ENCODE assay signal across 28 cellular contexts in the genomic region with DNA sequence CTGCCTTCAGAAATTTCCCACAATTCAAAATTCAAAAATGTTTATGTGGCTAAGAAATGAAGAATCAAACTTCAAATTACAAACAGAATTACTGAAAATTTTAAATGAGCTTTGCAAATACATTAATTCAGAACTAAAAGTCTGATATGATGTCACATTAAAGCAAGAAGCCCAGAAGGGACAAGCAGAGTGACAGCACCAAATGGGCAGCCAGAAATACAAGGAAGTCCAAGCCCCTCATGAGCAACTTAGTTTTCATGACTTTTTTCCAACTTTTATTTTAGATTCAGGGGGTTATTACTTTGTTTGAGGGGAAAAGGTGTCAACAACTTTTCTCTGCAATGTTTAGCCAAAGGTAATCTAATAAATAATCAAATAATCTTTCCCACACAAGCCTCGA.
"Had no signal": no experiment of that assay in that cellular context is flagged by ENCODE, and none has a peak within 500 bp of the region (broad histone marks: within the 10 kb centered on the region; RNA-seq: fewer than 3 reads in every experiment).

No MANE protein-coding gene starts in this region.

- H3K27me3 Mint-ChIP-seq: activated naive CD8-positive, alpha-beta T cell treated with anti-CD3 and anti-CD28 coated beads, Interleukin-2, amount 10 ng/mL, durations not matched to agents 7 days and 5 days; naive thymus-derived CD4-positive, alpha-beta T cell; stimulated activated naive CD8-positive, alpha-beta T cell treated with anti-CD3 and anti-CD28 coated beads, Interleukin-15, Interleukin-2, amounts not matched to agents 100 ng/mL and 50 ng/mL, for 24 hours had no signal

- H3K36me3 ChIP-seq: pancreas, prostate gland, right atrium auricular region, thoracic aorta, upper lobe of left lung, vagina had no signal

- H3K27me3 ChIP-seq: dorsolateral prefrontal cortex, pancreas, right atrium auricular region, upper lobe of left lung, vagina had no signal

- DNase-seq: activated CD4-positive, alpha-beta T cell treated with anti-CD3 and anti-CD28 coated beads for 4 hours; activated CD4-positive, alpha-beta T cell treated with anti-CD3 and anti-CD28 coated beads, Interleukin-2, amount 50 U/mL, for 4 hours; activated effector memory CD4-positive, alpha-beta T cell treated with Interleukin-2 at 50 U/mL for 16 hours; activated naive CD4-positive, alpha-beta T cell treated with anti-CD3 and anti-CD28 coated beads for 36 hours; activated naive CD8-positive, alpha-beta T cell treated with anti-CD3 and anti-CD28 coated beads, Interleukin-2, amount 10 ng/mL, durations not matched to agents 7 days and 5 days; activated T-cell treated with anti-CD3 and anti-CD28 coated beads for 4 hours; activated T-cell treated with anti-CD3 and anti-CD28 coated beads, Interleukin-2, amount 50 U/mL, for 72 hours; amniotic stem cell; cerebellar nuclear complex; dorsolateral prefrontal cortex; effector memory CD4-positive, alpha-beta T cell; glutamatergic neuron; left cardiac atrium; mammary epithelial cell; naive thymus-derived CD4-positive, alpha-beta T cell; nucleus accumbens; pancreas; stimulated activated CD4-positive, alpha-beta T cell treated with anti-CD3 and anti-CD28 coated beads, Interleukin-12 subunit alpha, Interleukin-12 subunit beta, amount 100 ng/mL, for 4 hours; stimulated activated CD4-positive, alpha-beta T cell treated with anti-CD3 and anti-CD28 coated beads, Interleukin-4, amount 100 ng/mL, for 24 hours; upper lobe of left lung had no signal

- H3K9me3 Mint-ChIP-seq: activated naive CD4-positive, alpha-beta T cell treated with anti-CD3 and anti-CD28 coated beads for 36 hours; activated naive CD8-positive, alpha-beta T cell treated with anti-CD3 and anti-CD28 coated beads, Interleukin-2, amount 10 ng/mL, durations not matched to agents 7 days and 5 days; activated T-cell treated with anti-CD3 and anti-CD28 coated beads, Interleukin-2, amount 50 U/mL, for 72 hours; naive thymus-derived CD4-positive, alpha-beta T cell; neural crest cell; stimulated activated effector memory CD8-positive, alpha-beta T cell treated with anti-CD3 and anti-CD28 coated beads, Interleukin-12 subunit alpha, Interleukin-12 subunit beta, amount 100 ng/mL, for 72 hours; stimulated activated naive CD8-positive, alpha-beta T cell treated with anti-CD3 and anti-CD28 coated beads, Interleukin-15, Interleukin-2, amounts not matched to agents 100 ng/mL and 50 ng/mL, for 24 hours had no signal

- ATAC-seq: activated T-cell treated with anti-CD3 and anti-CD28 coated beads, Interleukin-2, amount 50 U/mL, for 72 hours; left cardiac atrium; naive thymus-derived CD4-positive, alpha-beta T cell; pancreas; stimulated activated effector memory CD8-positive, alpha-beta T cell treated with anti-CD3 and anti-CD28 coated beads, Interleukin-12 subunit alpha, Interleukin-12 subunit beta, amount 100 ng/mL, for 72 hours had no signal

- H3K27ac Mint-ChIP-seq: activated naive CD4-positive, alpha-beta T cell treated with anti-CD3 and anti-CD28 coated beads for 36 hours; activated naive CD8-positive, alpha-beta T cell treated with anti-CD3 and anti-CD28 coated beads, Interleukin-2, amount 10 ng/mL, durations not matched to agents 7 days and 5 days; activated T-cell treated with anti-CD3 and anti-CD28 coated beads, Interleukin-2, amount 50 U/mL, for 72 hours; stimulated activated effector memory CD8-positive, alpha-beta T cell treated with anti-CD3 and anti-CD28 coated beads, Interleukin-12 subunit alpha, Interleukin-12 subunit beta, amount 100 ng/mL, for 72 hours; stimulated activated naive CD8-positive, alpha-beta T cell treated with anti-CD3 and anti-CD28 coated beads, Interleukin-15, Interleukin-2, amounts not matched to agents 100 ng/mL and 50 ng/mL, for 24 hours had no signal

- H3K4me3 Mint-ChIP-seq: activated naive CD4-positive, alpha-beta T cell treated with anti-CD3 and anti-CD28 coated beads for 36 hours; activated naive CD8-positive, alpha-beta T cell treated with anti-CD3 and anti-CD28 coated beads, Interleukin-2, amount 10 ng/mL, durations not matched to agents 7 days and 5 days; activated T-cell treated with anti-CD3 and anti-CD28 coated beads, Interleukin-2, amount 50 U/mL, for 72 hours; neural crest cell; stimulated activated effector memory CD8-positive, alpha-beta T cell treated with anti-CD3 and anti-CD28 coated beads, Interleukin-12 subunit alpha, Interleukin-12 subunit beta, amount 100 ng/mL, for 72 hours; stimulated activated naive CD8-positive, alpha-beta T cell treated with anti-CD3 and anti-CD28 coated beads, Interleukin-15, Interleukin-2, amounts not matched to agents 100 ng/mL and 50 ng/mL, for 24 hours had no signal

- H3K9me3 ChIP-seq: pancreas, prostate gland, right atrium auricular region, thoracic aorta, upper lobe of left lung, vagina had no signal

- H3K4me3 ChIP-seq: coronary artery, dorsolateral prefrontal cortex, pancreas, prostate gland, right atrium auricular region, thoracic aorta, upper lobe of left lung, vagina had no signal

- H3K27ac ChIP-seq: coronary artery, dorsolateral prefrontal cortex, pancreas, prostate gland, right atrium auricular region, thoracic aorta, upper lobe of left lung, vagina had no signal
